Comparison of ENCODE assay signal across 9 cellular contexts in genomic region chr11:114179234-114179941, GRCh38.
DNase-seq lines count a peak whose midpoint lies in the region; TF ChIP-seq lines count a peak whose summit lies in the region.
"Had no signal": no experiment of that assay in that cellular context is flagged by ENCODE, and none has a peak within 500 bp of the region (broad histone marks: within the 10 kb centered on the region; RNA-seq: fewer than 3 reads in every experiment).

No MANE protein-coding gene starts in this region.

- no peaks in the 10 kb centered on the region for H3K9me2 ChIP-seq in OCI-LY7 (ENCODE audit: insufficient read depth, low read length)

- peaks cover 0 to 1% (median 0%) of the 10 kb centered on the region in 8 donors for H3K9me3 Mint-ChIP-seq in CD4-positive, alpha-beta memory T cell

- H3K36me3 ChIP-seq in CD4-positive, alpha-beta memory T cell (ENCODE audit: insufficient read depth, low read length), result no peaks in the 10 kb centered on the region
- H3K36me3 ChIP-seq in OCI-LY7 (ENCODE audit: insufficient read depth, low read length) (no peaks in the 10 kb centered on the region), ovary (no peaks in the 10 kb centered on the region)

- intact Hi-C loops in CD4-positive, alpha-beta memory T cell (cut with micrococcal nuclease), result no loop called here
- intact Hi-C loops in OCI-LY7 (cut with micrococcal nuclease; ENCODE audit: unreplicated experiment) (no loop called here), ovary (cut with DNase I) (loop anchor here in 3 of 4 donors (2.0 to 10.0 kb wide), 3 partner anchors 17 to 117 kb away; no protein-coding TSS in a partner anchor)

- H3K4me2 ChIP-seq in OCI-LY7 (ENCODE audit: low read length), result peak overlapping the region; percentile 46

- no peaks in the 10 kb centered on the region for H3K27me3 ChIP-seq in CD4-positive, alpha-beta memory T cell (ENCODE audit: insufficient read depth, low read length)
- H3K27me3 ChIP-seq in ovary, result no peaks in the 10 kb centered on the region

- TF ChIP-seq CTCF in OCI-LY7 (conservative IDR thresholded peaks at IDR 0.05; ENCODE audit: low read length), result no peak
- no peak for TF ChIP-seq CTCF in fibroblast of villous mesenchyme (IDR thresholded peaks at IDR 0.05; ENCODE audit: insufficient read depth, low read depth, low read length)
- peak in 1 of 3 donors; percentile 15 for TF ChIP-seq CTCF in ovary (IDR thresholded peaks at IDR 0.05)

- H3K4me3 Mint-ChIP-seq in CD4-positive, alpha-beta memory T cell, result peak overlapping the region in 7 of 8 donors; percentile 33 to 64 (median 52)

- POLR2A ChIA-PET in CD4-positive, alpha-beta memory T cell (lab: Charles Lee; ENCODE audit: partially characterized antibody), result interaction anchor here (0.5 to 12.9 kb wide), 8 partner anchors 9 to 124 kb away, joined by 3 to 222 read pairs (median 4); no protein-coding TSS in a partner anchor
- POLR2A ChIA-PET in OCI-LY7 (lab: Charles Lee), result interaction anchor here (0.5 to 1.3 kb wide), 4 partner anchors 10 to 182 kb away, joined by 3 to 5 read pairs (median 4); no protein-coding TSS in a partner anchor

- BruUV-seq in OCI-LY7 (replicated peaks; lab: Mats Ljungman, UMichigan), result no TSS peak

- H2AFZ ChIP-seq in OCI-LY7 (ENCODE audit: low read length), result peak overlapping the region; percentile 94

- peak; percentile 100 for TF ChIP-seq EP300 in ovary (IDR thresholded peaks at IDR 0.05)

- 0 to 5% (median 1%) methylated on average over 5 of the region's 5 CpGs for WGBS in ovary, 3 donors

- H3K27me3 Mint-ChIP-seq in CD4-positive, alpha-beta memory T cell, result no peaks in the 10 kb centered on the region

- H3K27ac ChIP-seq in CD4-positive, alpha-beta memory T cell (ENCODE audit: low read depth, low read length), result no peak overlapping the region
- H3K27ac ChIP-seq in OCI-LY7 (ENCODE audit: low read depth, low read length, poor library complexity, severe bottlenecking), result no peak overlapping the region
- peak overlapping the region; percentile 81 to 99 for H3K27ac ChIP-seq in ovary

- no peaks in the 10 kb centered on the region for H3K36me3 Mint-ChIP-seq in CD4-positive, alpha-beta memory T cell

- peak; percentile 68 for TF ChIP-seq POLR2A in ovary (IDR thresholded peaks at IDR 0.05)

- CTCF ChIA-PET in CD4-positive, alpha-beta memory T cell (lab: Charles Lee; ENCODE audit: partially characterized antibody), result interaction anchor here (0.6 to 10.5 kb wide), 9 partner anchors 9 to 145 kb away, joined by 3 to 106 read pairs (median 8); no protein-coding TSS in a partner anchor
- CTCF ChIA-PET in OCI-LY7 (lab: Charles Lee; ENCODE audit: unreplicated experiment), result interaction anchor here (0.6 kb wide), 1 partner anchor 202 kb away, joined by 3 read pairs; no protein-coding TSS in a partner anchor

- no peaks in the 10 kb centered on the region for H3K9me3 ChIP-seq in CD4-positive, alpha-beta memory T cell (ENCODE audit: control insufficient read depth in 1 of 2, low read length in 2 of 2)
- H3K9me3 ChIP-seq in OCI-LY7 (ENCODE audit: low read length) (no peaks in the 10 kb centered on the region), ovary (no peaks in the 10 kb centered on the region)

- no peaks in the 10 kb centered on the region for H3K79me2 ChIP-seq in OCI-LY7 (ENCODE audit: insufficient read depth, low read depth, low read length)

- H4K20me1 ChIP-seq in OCI-LY7 (ENCODE audit: insufficient read depth, low read length), result no peaks in the 10 kb centered on the region

- peaks cover 59 to 93% (median 80%) of the 10 kb centered on the region in 4 donors for H3K4me1 Mint-ChIP-seq in CD4-positive, alpha-beta memory T cell

- H3K4me3 ChIP-seq in CD4-positive, alpha-beta memory T cell (ENCODE audit: low read length in 2 of 2), result no peak overlapping the region
- H3K4me3 ChIP-seq in OCI-LY7 (ENCODE audit: low read depth, low read length, poor library complexity, severe bottlenecking), result peak overlapping the region; percentile 2
- H3K4me3 ChIP-seq in fibroblast of villous mesenchyme (ENCODE audit: low read depth, low read length), result peak overlapping the region; percentile 54
- H3K4me3 ChIP-seq in ovary, result peak overlapping the region; percentile 43

- DNase-seq in CD4-positive, alpha-beta memory T cell, result peak in 2 of 5 donors; percentile 30 to 50
- peak; percentile 26 for DNase-seq in OCI-LY7 (ENCODE audit: low spot score)
- DNase-seq in fibroblast of villous mesenchyme (ENCODE audit: low read depth), result peak; percentile 100
- peak; percentile 71 to 92 (median 89) for DNase-seq in ovary
- no peak for DNase-seq in glomerular visceral epithelial cell (ENCODE audit: extremely low spot score)
- DNase-seq in AML-193 (lab: John Stamatoyannopoulos, UW), result no peak
- no peak for DNase-seq in NCI-H748 (lab: John Stamatoyannopoulos, UW; ENCODE audit: unreplicated experiment)
- DNase-seq in NCI-H226, result no peak
- DNase-seq: stimulated activated CD8-positive, alpha-beta memory T cell treated with anti-CD3 and anti-CD28 coated beads, Interleukin-4, amount 100 ng/mL, for 48 hours had no signal

- H3K4me1 ChIP-seq in CD4-positive, alpha-beta memory T cell (ENCODE audit: insufficient read depth, low read length), result peaks cover 78% of the 10 kb centered on the region
- peaks cover 33% of the 10 kb centered on the region for H3K4me1 ChIP-seq in OCI-LY7 (ENCODE audit: insufficient read depth, low read length, poor library complexity, severe bottlenecking)
- peaks cover 47% of the 10 kb centered on the region for H3K4me1 ChIP-seq in ovary (ENCODE audit: insufficient read depth)

- H3K27ac Mint-ChIP-seq in CD4-positive, alpha-beta memory T cell, result peak overlapping the region; percentile 27 to 87 (median 66)

Comparison
In these comparisons a context has a peak if more than half of its experiments do, and no peak if none do; other contexts are left out.
1. DNase-seq: peak in OCI-LY7 (single experiment), fibroblast of villous mesenchyme (single experiment) and ovary (5 of 5); none in glomerular visceral epithelial cell (single experiment), AML-193 (0 of 2), NCI-H748 (single experiment) and NCI-H226 (single experiment).
2. H3K27ac ChIP-seq: peak in ovary (2 of 2); none in CD4-positive, alpha-beta memory T cell (single experiment) and OCI-LY7 (single experiment).
3. H3K4me3 ChIP-seq: peak in OCI-LY7 (single experiment), fibroblast of villous mesenchyme (single experiment) and ovary (single experiment); none in CD4-positive, alpha-beta memory T cell (0 of 2).
4. intact Hi-C loops: an anchor here in ovary (2.0 to 10.0 kb wide); none called in CD4-positive, alpha-beta memory T cell and OCI-LY7.